In genomic region chr6:70394518-70395300, GRCh38 we compare ENCODE assay signal across 1 cellular context.
TF ChIP-seq lines count a peak whose summit lies in the region.

No MANE protein-coding gene starts in this region.

TF ChIP-seq in GM23338, 12 proteins besides CTCF, POLR2A, EP300 and RAD21 (continued from another document):
- TF ChIP-seq, protein P1, sequence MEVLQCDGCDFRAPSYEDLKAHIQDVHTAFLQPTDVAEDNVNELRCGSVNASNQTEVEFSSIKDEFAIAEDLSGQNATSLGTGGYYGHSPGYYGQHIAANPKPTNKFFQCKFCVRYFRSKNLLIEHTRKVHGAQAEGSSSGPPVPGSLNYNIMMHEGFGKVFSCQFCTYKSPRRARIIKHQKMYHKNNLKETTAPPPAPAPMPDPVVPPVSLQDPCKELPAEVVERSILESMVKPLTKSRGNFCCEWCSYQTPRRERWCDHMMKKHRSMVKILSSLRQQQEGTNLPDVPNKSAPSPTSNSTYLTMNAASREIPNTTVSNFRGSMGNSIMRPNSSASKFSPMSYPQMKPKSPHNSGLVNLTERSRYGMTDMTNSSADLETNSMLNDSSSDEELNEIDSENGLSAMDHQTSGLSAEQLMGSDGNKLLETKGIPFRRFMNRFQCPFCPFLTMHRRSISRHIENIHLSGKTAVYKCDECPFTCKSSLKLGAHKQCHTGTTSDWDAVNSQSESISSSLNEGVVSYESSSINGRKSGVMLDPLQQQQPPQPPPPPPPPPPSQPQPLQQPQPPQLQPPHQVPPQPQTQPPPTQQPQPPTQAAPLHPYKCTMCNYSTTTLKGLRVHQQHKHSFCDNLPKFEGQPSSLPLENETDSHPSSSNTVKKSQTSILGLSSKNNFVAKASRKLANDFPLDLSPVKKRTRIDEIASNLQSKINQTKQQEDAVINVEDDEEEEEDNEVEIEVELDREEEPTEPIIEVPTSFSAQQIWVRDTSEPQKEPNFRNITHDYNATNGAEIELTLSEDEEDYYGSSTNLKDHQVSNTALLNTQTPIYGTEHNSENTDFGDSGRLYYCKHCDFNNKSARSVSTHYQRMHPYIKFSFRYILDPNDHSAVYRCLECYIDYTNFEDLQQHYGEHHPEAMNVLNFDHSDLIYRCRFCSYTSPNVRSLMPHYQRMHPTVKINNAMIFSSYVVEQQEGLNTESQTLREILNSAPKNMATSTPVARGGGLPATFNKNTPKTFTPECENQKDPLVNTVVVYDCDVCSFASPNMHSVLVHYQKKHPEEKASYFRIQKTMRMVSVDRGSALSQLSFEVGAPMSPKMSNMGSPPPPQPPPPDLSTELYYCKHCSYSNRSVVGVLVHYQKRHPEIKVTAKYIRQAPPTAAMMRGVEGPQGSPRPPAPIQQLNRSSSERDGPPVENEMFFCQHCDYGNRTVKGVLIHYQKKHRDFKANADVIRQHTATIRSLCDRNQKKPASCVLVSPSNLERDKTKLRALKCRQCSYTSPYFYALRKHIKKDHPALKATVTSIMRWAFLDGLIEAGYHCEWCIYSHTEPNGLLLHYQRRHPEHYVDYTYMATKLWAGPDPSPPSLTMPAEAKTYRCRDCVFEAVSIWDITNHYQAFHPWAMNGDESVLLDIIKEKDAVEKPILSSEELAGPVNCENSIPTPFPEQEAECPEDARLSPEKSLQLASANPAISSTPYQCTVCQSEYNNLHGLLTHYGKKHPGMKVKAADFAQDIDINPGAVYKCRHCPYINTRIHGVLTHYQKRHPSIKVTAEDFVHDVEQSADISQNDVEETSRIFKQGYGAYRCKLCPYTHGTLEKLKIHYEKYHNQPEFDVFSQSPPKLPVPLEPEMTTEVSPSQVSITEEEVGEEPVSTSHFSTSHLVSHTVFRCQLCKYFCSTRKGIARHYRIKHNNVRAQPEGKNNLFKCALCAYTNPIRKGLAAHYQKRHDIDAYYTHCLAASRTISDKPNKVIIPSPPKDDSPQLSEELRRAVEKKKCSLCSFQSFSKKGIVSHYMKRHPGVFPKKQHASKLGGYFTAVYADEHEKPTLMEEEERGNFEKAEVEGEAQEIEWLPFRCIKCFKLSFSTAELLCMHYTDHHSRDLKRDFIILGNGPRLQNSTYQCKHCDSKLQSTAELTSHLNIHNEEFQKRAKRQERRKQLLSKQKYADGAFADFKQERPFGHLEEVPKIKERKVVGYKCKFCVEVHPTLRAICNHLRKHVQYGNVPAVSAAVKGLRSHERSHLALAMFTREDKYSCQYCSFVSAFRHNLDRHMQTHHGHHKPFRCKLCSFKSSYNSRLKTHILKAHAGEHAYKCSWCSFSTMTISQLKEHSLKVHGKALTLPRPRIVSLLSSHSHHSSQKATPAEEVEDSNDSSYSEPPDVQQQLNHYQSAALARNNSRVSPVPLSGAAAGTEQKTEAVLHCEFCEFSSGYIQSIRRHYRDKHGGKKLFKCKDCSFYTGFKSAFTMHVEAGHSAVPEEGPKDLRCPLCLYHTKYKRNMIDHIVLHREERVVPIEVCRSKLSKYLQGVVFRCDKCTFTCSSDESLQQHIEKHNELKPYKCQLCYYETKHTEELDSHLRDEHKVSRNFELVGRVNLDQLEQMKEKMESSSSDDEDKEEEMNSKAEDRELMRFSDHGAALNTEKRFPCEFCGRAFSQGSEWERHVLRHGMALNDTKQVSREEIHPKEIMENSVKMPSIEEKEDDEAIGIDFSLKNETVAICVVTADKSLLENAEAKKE (CRISPR knock-in tag; IDR thresholded peaks at IDR 0.05), result no peak
- no peak for TF ChIP-seq ZNF114 (CRISPR knock-in tag; IDR thresholded peaks at IDR 0.05)
- no peak for TF ChIP-seq EZH2phosphoT487 (IDR thresholded peaks at IDR 0.05; ENCODE audit: unreplicated experiment)
